14 cellular contexts compared by ENCODE assay signal in genomic region chr22:40257979-40258378, GRCh38.
A peak's percentile ranks its signal among the peaks of the same experiment; 100 is the strongest.
DNase-seq lines count a peak whose midpoint lies in the region; ATAC-seq and TF ChIP-seq lines count a peak whose summit lies in the region.
"Had no signal": no experiment of that assay in that cellular context is flagged by ENCODE, and none has a peak within 500 bp of the region (broad histone marks: within the 10 kb centered on the region; RNA-seq: fewer than 3 reads in every experiment).

No MANE protein-coding gene starts in this region.

- intact Hi-C loops in ovary (cut with DNase I): no loop called here

- H3K27ac Mint-ChIP-seq in stimulated activated naive CD8-positive, alpha-beta T cell treated with anti-CD3 and anti-CD28 coated beads, Interleukin-15, amount 100 ng/mL, for 72 hours: peak overlapping the region in 1 of 2 donors; percentile 63
- H3K27ac Mint-ChIP-seq in immature natural killer cell: peak overlapping the region in 4 of 6 donors; percentile 32 to 84 (median 64)

- H3K9me3 Mint-ChIP-seq in stimulated activated naive CD8-positive, alpha-beta T cell treated with anti-CD3 and anti-CD28 coated beads, Interleukin-15, amount 100 ng/mL, for 72 hours: no peaks in the 10 kb centered on the region
- no peaks in the 10 kb centered on the region for H3K9me3 Mint-ChIP-seq in immature natural killer cell

- no peak overlapping the region for H3K4me3 Mint-ChIP-seq in stimulated activated naive CD8-positive, alpha-beta T cell treated with anti-CD3 and anti-CD28 coated beads, Interleukin-15, amount 100 ng/mL, for 72 hours
- no peak overlapping the region for H3K4me3 Mint-ChIP-seq in immature natural killer cell

- no peak for TF ChIP-seq POLR2A in ovary (IDR thresholded peaks at IDR 0.05)

- in situ Hi-C loops in KBM-7 (cut with MboI; ENCODE audit: low pct_unique_long_range_greater_than_20kb, low sequenced_read_pairs): no loop called here

- ATAC-seq in stimulated activated naive CD8-positive, alpha-beta T cell treated with anti-CD3 and anti-CD28 coated beads, Interleukin-15, Interleukin-2, amounts not matched to agents 100 U/mL and 50 U/mL, for 24 hours: peak; percentile 10
- no peak for ATAC-seq in stimulated activated naive CD8-positive, alpha-beta T cell treated with anti-CD3 and anti-CD28 coated beads, Interleukin-15, amount 100 ng/mL, for 72 hours

- H3K4me1 Mint-ChIP-seq in stimulated activated naive CD8-positive, alpha-beta T cell treated with anti-CD3 and anti-CD28 coated beads, Interleukin-15, amount 100 ng/mL, for 72 hours: peaks cover 52% of the 10 kb centered on the region
- H3K4me1 Mint-ChIP-seq in immature natural killer cell: peaks cover 39 to 63% of the 10 kb centered on the region in 2 donors

- H3K27me3 Mint-ChIP-seq in stimulated activated naive CD8-positive, alpha-beta T cell treated with anti-CD3 and anti-CD28 coated beads, Interleukin-15, amount 100 ng/mL, for 72 hours: no peaks in the 10 kb centered on the region
- no peaks in the 10 kb centered on the region for H3K27me3 Mint-ChIP-seq in immature natural killer cell (ENCODE audit: low read depth in 3 of 3)

- no peaks in the 10 kb centered on the region for H3K27me3 ChIP-seq in ovary
- H3K27me3 ChIP-seq: BLaER1 had no signal

- no peak for TF ChIP-seq CTCF in ovary (IDR thresholded peaks at IDR 0.05)

- H3K9me3 ChIP-seq in ovary: no peaks in the 10 kb centered on the region

- H3K36me3 ChIP-seq in ovary: no peaks in the 10 kb centered on the region

- H3K4me3 ChIP-seq in ovary: no peak overlapping the region
- H3K4me3 ChIP-seq: BLaER1 had no signal

- no peak for TF ChIP-seq EP300 in ovary (IDR thresholded peaks at IDR 0.05)

- 32 to 54% (median 36%) methylated on average over 1 of the region's 1 CpG for WGBS in ovary, 3 donors

- peaks cover 0 to 8% (median 4%) of the 10 kb centered on the region in 3 donors for H3K36me3 Mint-ChIP-seq in immature natural killer cell

- DNase-seq in stimulated activated naive CD8-positive, alpha-beta T cell treated with anti-CD3 and anti-CD28 coated beads, Interleukin-15, Interleukin-2, amounts not matched to agents 100 U/mL and 50 U/mL, for 24 hours: no peak
- DNase-seq in stimulated activated naive CD8-positive, alpha-beta T cell treated with anti-CD3 and anti-CD28 coated beads, Interleukin-15, amount 100 ng/mL, for 72 hours: no peak
- DNase-seq in amniotic epithelial cell (ENCODE audit: low read depth): peak; percentile 90
- DNase-seq in immature natural killer cell: no peak
- no peak for DNase-seq in KBM-7
- no peak for DNase-seq in NCI-H526 treated with DMSO at 0.1 percent for 48 hours (lab: John Stamatoyannopoulos, UW)
- DNase-seq in NCI-H2227 treated with DMSO at 0.1 percent for 48 hours (lab: John Stamatoyannopoulos, UW): no peak
- DNase-seq in ovary: no peak
- DNase-seq: foreskin melanocyte; KG1; left cardiac atrium; nucleus accumbens; stimulated activated CD4-positive, alpha-beta T cell treated with anti-CD3 and anti-CD28 coated beads, Interleukin-1b, Interleukin-23, amount 100 ng/mL, for 48 hours had no signal

- H3K27ac ChIP-seq in ovary: no peak overlapping the region
- H3K27ac ChIP-seq: BLaER1 had no signal

- peaks cover 16% of the 10 kb centered on the region for H3K4me1 ChIP-seq in ovary (ENCODE audit: insufficient read depth)
